8 cellular contexts compared by ENCODE assay signal in genomic region chr1:45359882-45360513, GRCh38. TPM values are rescaled to one million over a fixed set of nuclear protein-coding genes. Genes with fewer than 3 reads are reported as not detected.
DNase-seq lines count a peak whose midpoint lies in the region; ATAC-seq, FAIRE-seq and TF ChIP-seq lines count a peak whose summit lies in the region.

No MANE protein-coding gene starts in this region.

- no peaks in the 10 kb centered on the region for H3K36me3 Mint-ChIP-seq in MCF 10A (ENCODE audit: insufficient read depth, unreplicated experiment)

- H3K27me3 ChIP-seq in SU-DHL-6 (ENCODE audit: low read length): no peaks in the 10 kb centered on the region
- no peaks in the 10 kb centered on the region for H3K27me3 ChIP-seq in keratinocyte (ENCODE audit: control insufficient read depth, extremely low read depth, insufficient read depth, low read length)

- peak; percentile 80 for FAIRE-seq in keratinocyte (lab: Jason Lieb, UNC)

- H3K4me1 Mint-ChIP-seq in MCF 10A (ENCODE audit: insufficient read depth, unreplicated experiment): peaks cover 15% of the 10 kb centered on the region

- no peaks in the 10 kb centered on the region for H3F3A ChIP-seq in SU-DHL-6 (ENCODE audit: insufficient read depth)

- peaks cover 22% of the 10 kb centered on the region for H3K4me1 ChIP-seq in keratinocyte (ENCODE audit: control insufficient read depth, extremely low read depth, insufficient read depth, low read length)

- intact Hi-C loops in MCF 10A (cut with micrococcal nuclease): loop anchor here (1.0 to 5.0 kb wide), 3 partner anchors 133 to 348 kb away; partner anchors contain the start of genes HECTD3 and UROD

- H3K4me3 Mint-ChIP-seq in MCF 10A (ENCODE audit: unreplicated experiment): no peak overlapping the region

- TF ChIP-seq CTCF in SU-DHL-6 (IDR thresholded peaks at IDR 0.05; ENCODE audit: insufficient read depth, low read length, poor library complexity, severe bottlenecking): peak; percentile 52
- peak; percentile 64 for TF ChIP-seq CTCF in MCF 10A (IDR thresholded peaks at IDR 0.05; ENCODE audit: unreplicated experiment)
- peak; percentile 42 to 55 (median 47) for TF ChIP-seq CTCF in keratinocyte (optimal IDR thresholded peaks at IDR 0.05 in 1 of 3, IDR thresholded peaks at IDR 0.05 in 1 of 3, conservative IDR thresholded peaks at IDR 0.05 in 1 of 3; ENCODE audit: extremely low read depth in 1 of 3, insufficient read depth in 2 of 3, low read length in 3 of 3)
- TF ChIP-seq CTCF in omental fat pad (IDR thresholded peaks at IDR 0.05): peak in 1 of 3 donors; percentile 47

- H3K9me3 Mint-ChIP-seq in MCF 10A (ENCODE audit: unreplicated experiment): no peaks in the 10 kb centered on the region

- POLR2A ChIA-PET in MCF 10A (lab: Yijun Ruan, JAX): interaction anchor here (2.1 to 4.8 kb wide), 2 partner anchors 132 to 161 kb away, joined by 8 to 28 read pairs; partner anchors contain the start of gene TESK2

- H3K9me2 ChIP-seq in SU-DHL-6 (replicated peaks; ENCODE audit: insufficient read depth, low read length): no peaks in the 10 kb centered on the region

- H3K27ac ChIP-seq in SU-DHL-6 (ENCODE audit: low read depth, low read length): no peak overlapping the region
- no peak overlapping the region for H3K27ac ChIP-seq in keratinocyte (ENCODE audit: control insufficient read depth, insufficient read depth, low read length)

- H2AFZ ChIP-seq in SU-DHL-6 (ENCODE audit: low read depth, low read length, severe bottlenecking): peak overlapping the region; percentile 61
- H2AFZ ChIP-seq in keratinocyte (ENCODE audit: control insufficient read depth, low read length): peak overlapping the region; percentile 25

- no peaks in the 10 kb centered on the region for H3K27me3 Mint-ChIP-seq in MCF 10A (ENCODE audit: insufficient read depth, unreplicated experiment)

- H3K4me3 ChIP-seq in SU-DHL-6 (ENCODE audit: insufficient read depth, low read length, poor library complexity, severe bottlenecking) (no peak overlapping the region), keratinocyte (ENCODE audit: control insufficient read depth in 2 of 3, extremely low read depth in 1 of 3, insufficient read depth in 2 of 3, low read depth in 1 of 3, low read length in 3 of 3) (no peak overlapping the region)

- dilution Hi-C loops in keratinocyte (cut with MboI; ENCODE audit: extremely low pct_ligation_motif_present, low sequenced_read_pairs): no loop called here

- H4K20me1 ChIP-seq in SU-DHL-6 (ENCODE audit: low read depth, low read length): no peaks in the 10 kb centered on the region
- H4K20me1 ChIP-seq in keratinocyte (ENCODE audit: control insufficient read depth, extremely low read depth, insufficient read depth, low read length): no peaks in the 10 kb centered on the region

- CTCF ChIA-PET in MCF 10A (lab: Yijun Ruan, JAX): interaction anchor here (0.6 to 11.8 kb wide), 17 partner anchors 9 to 341 kb away, joined by 3 to 303 read pairs (median 4); partner anchors contain the start of genes MMACHC and TESK2

- peak; percentile 72 for DNase-seq in EH (ENCODE audit: low read depth)
- peak; percentile 62 for DNase-seq in M059J (ENCODE audit: low read depth)
- DNase-seq in MCF 10A (ENCODE audit: unreplicated experiment): peak; percentile 70
- no peak for DNase-seq in keratinocyte (ENCODE audit: low read depth, low spot score)
- DNase-seq in stimulated activated CD4-positive, alpha-beta T cell treated with anti-CD3 and anti-CD28 coated beads, Interleukin-12 subunit alpha, Interleukin-12 subunit beta, amount 100 ng/mL, for 48 hours (ENCODE audit: low read depth in 2 of 3, low spot score in 1 of 3): peak in 2 of 3 donors; percentile 38 to 65
- DNase-seq in omental fat pad (ENCODE audit: low spot score): no peak

- H3K27ac Mint-ChIP-seq in MCF 10A (ENCODE audit: low read depth, unreplicated experiment): no peak overlapping the region

- H3K36me3 ChIP-seq in SU-DHL-6 (ENCODE audit: low read length) (no peaks in the 10 kb centered on the region), keratinocyte (ENCODE audit: control insufficient read depth in 2 of 2, extremely low read depth in 1 of 2, insufficient read depth in 2 of 2, low read length in 2 of 2) (no peaks in the 10 kb centered on the region)

- BruUV-seq in MCF 10A (replicated peaks; lab: Mats Ljungman, UMichigan): no TSS peak

- no peaks in the 10 kb centered on the region for H3K79me2 ChIP-seq in SU-DHL-6 (ENCODE audit: insufficient read depth, low read length)
- no peaks in the 10 kb centered on the region for H3K79me2 ChIP-seq in keratinocyte (ENCODE audit: control insufficient read depth, insufficient read depth, low read length)

- peak overlapping the region; percentile 24 for H3K4me2 ChIP-seq in SU-DHL-6 (ENCODE audit: low read depth, low read length, poor library complexity, severe bottlenecking)
- peak overlapping the region; percentile 4 for H3K4me2 ChIP-seq in keratinocyte (ENCODE audit: control insufficient read depth, extremely low read depth, insufficient read depth, low read depth, low read length)

- H3K9ac ChIP-seq in SU-DHL-6 (ENCODE audit: low read length) (no peak overlapping the region), keratinocyte (ENCODE audit: control insufficient read depth, extremely low read depth, insufficient read depth, low read length) (no peak overlapping the region)

- H3K9me3 ChIP-seq in SU-DHL-6 (ENCODE audit: insufficient read depth, low read length) (no peaks in the 10 kb centered on the region), keratinocyte (ENCODE audit: control insufficient read depth, low read depth, low read length) (no peaks in the 10 kb centered on the region)

- ATAC-seq in HG03025 (IDR thresholded peaks at IDR 0.05; ENCODE audit: low FRiP score, unreplicated experiment): no peak
- no peak for ATAC-seq in omental fat pad (ENCODE audit: low FRiP score)

- H3K9me1 ChIP-seq in keratinocyte (ENCODE audit: control insufficient read depth, extremely low read depth, insufficient read depth, low read length): no peaks in the 10 kb centered on the region

RNA-seq across cellular contexts. Expression of gene MUTYH, which starts 19.8 kb away (rescaled TPM):
- total RNA-seq in M059J (2014; rRNA removed; shearing (Covaris generic)): 7.2 and 17.1 TPM in 2 replicates
- total RNA-seq in MCF 10A (2022) (31.2 and 31.3 TPM in 2 replicates), omental fat pad (10 to 100 TPM; 11.5 to 28.1 (median 12.8) TPM)
- 8.6 to 10.8 TPM (median 10.0 TPM) in 3 replicates for polyA plus RNA-seq in keratinocyte
- 4.4 TPM for polyA plus RNA-seq in keratinocyte (2011; ENCODE audit: low read depth)
- 3.7 and 6.1 TPM in 2 replicates for polyA plus RNA-seq in keratinocyte (2011; cell fraction: cytosol; rRNA removed)
- polyA plus RNA-seq in keratinocyte (2011; cell fraction: nucleus; rRNA removed): 27.3 and 32.8 TPM in 2 replicates
- polyA plus RNA-seq in keratinocyte (2012; ENCODE audit: low replicate concordance): 7.5 and 9.9 TPM in 2 replicates
- polyA minus RNA-seq in keratinocyte: 7.8 to 9.6 TPM (median 9.6 TPM) in 3 replicates
- 3.8 TPM for polyA minus RNA-seq in keratinocyte (2011; cell fraction: cytosol; rRNA and poly(A)+ RNA removed)
- polyA minus RNA-seq in keratinocyte (2011; cell fraction: nucleus; rRNA and poly(A)+ RNA removed): 5.0 and 5.7 TPM in 2 replicates

RNA-seq across cellular contexts. Expression of gene TOE1, which starts 20.0 kb away (rescaled TPM):
- total RNA-seq in M059J (2014; rRNA removed; shearing (Covaris generic)): 19.2 and 20.9 TPM in 2 replicates
- 11.1 and 13.3 TPM in 2 replicates for total RNA-seq in MCF 10A (2022)
- polyA plus RNA-seq in keratinocyte: 10.8 to 17.9 TPM (median 12.1 TPM) in 3 replicates
- 1.2 TPM for polyA plus RNA-seq in keratinocyte (2011; ENCODE audit: low read depth)
- polyA plus RNA-seq in keratinocyte (2011; cell fraction: cytosol; rRNA removed): 9.5 and 10.3 TPM in 2 replicates
- 16.1 and 18.8 TPM in 2 replicates for polyA plus RNA-seq in keratinocyte (2011; cell fraction: nucleus; rRNA removed)
- 4.2 and 9.4 TPM in 2 replicates for polyA plus RNA-seq in keratinocyte (2012; ENCODE audit: low replicate concordance)
- polyA minus RNA-seq in keratinocyte: 7.1 to 15.4 TPM (median 12.6 TPM) in 3 replicates
- polyA minus RNA-seq in keratinocyte (2011; cell fraction: cytosol; rRNA and poly(A)+ RNA removed): 20.5 TPM
- 9.7 and 14.0 TPM in 2 replicates for polyA minus RNA-seq in keratinocyte (2011; cell fraction: nucleus; rRNA and poly(A)+ RNA removed)
- 10 to 100 TPM in 1 of 4 donors, 1 to 10 TPM in 3; 6.1 to 14.3 (median 7.4) TPM for total RNA-seq in omental fat pad

RNA-seq across cellular contexts. Expression of gene HPDL, which starts 33.3 kb away (rescaled TPM):
- total RNA-seq in M059J (2014; rRNA removed; shearing (Covaris generic)): not detected in 2 replicates
- total RNA-seq in MCF 10A (2022) (0.37 TPM in 1 of 2 replicates, not detected in the other), omental fat pad (1 to 10 TPM in 1 of 4 donors, not detected in 3; 2.0 TPM)
- 0.14 to 0.42 TPM (median 0.18 TPM) in 3 replicates for polyA plus RNA-seq in keratinocyte
- not detected for polyA plus RNA-seq in keratinocyte (2011; ENCODE audit: low read depth)
- 0.04 and 0.13 TPM in 2 replicates for polyA plus RNA-seq in keratinocyte (2011; cell fraction: cytosol; rRNA removed)
- polyA plus RNA-seq in keratinocyte (2011; cell fraction: nucleus; rRNA removed): 0.18 and 0.35 TPM in 2 replicates
- polyA plus RNA-seq in keratinocyte (2012; ENCODE audit: low replicate concordance): 0.34 and 0.54 TPM in 2 replicates
- polyA minus RNA-seq in keratinocyte: 0.13 TPM in 1 of 3 replicates, not detected in the others
- polyA minus RNA-seq in keratinocyte (2011; cell fraction: cytosol; rRNA and poly(A)+ RNA removed): 1.2 TPM
- polyA minus RNA-seq in keratinocyte (2011; cell fraction: nucleus; rRNA and poly(A)+ RNA removed): 0.42 TPM in 1 of 2 replicates, not detected in the other

Comparison
In these comparisons a context has a peak if more than half of its experiments do, and no peak if none do; other contexts are left out.
1. DNase-seq: peak in EH (single experiment), M059J (single experiment), MCF 10A (single experiment) and stimulated activated CD4-positive, alpha-beta T cell treated with anti-CD3 and anti-CD28 coated beads, Interleukin-12 subunit alpha, Interleukin-12 subunit beta, amount 100 ng/mL, for 48 hours (2 of 3); none in keratinocyte (single experiment) and omental fat pad (single experiment).